In genomic region chr6:53280207-53280606, GRCh38 we compare ENCODE assay signal across 27 cellular contexts.
DNase-seq lines count a peak whose midpoint lies in the region; ATAC-seq, FAIRE-seq and TF ChIP-seq lines count a peak whose summit lies in the region.
"Had no signal": no experiment of that assay in that cellular context is flagged by ENCODE, and none has a peak within 500 bp of the region (broad histone marks: within the 10 kb centered on the region; RNA-seq: fewer than 3 reads in every experiment).

No MANE protein-coding gene starts in this region.

- H3K27me3 Mint-ChIP-seq in activated naive CD8-positive, alpha-beta T cell treated with anti-CD3 and anti-CD28 coated beads for 36 hours: no peaks in the 10 kb centered on the region
- no peaks in the 10 kb centered on the region for H3K27me3 Mint-ChIP-seq in activated naive CD8-positive, alpha-beta T cell treated with anti-CD3 and anti-CD28 coated beads, Interleukin-2, amount 50 U/mL, for 24 hours
- H3K27me3 Mint-ChIP-seq in stimulated activated memory B cell treated with anti-CD40 and anti-IgM and Interleukin-4, amounts not matched to agents 10 μg/mL and 1 μg/mL and 100 μg/mL, for 72 hours: no peaks in the 10 kb centered on the region
- H3K27me3 Mint-ChIP-seq in nephron progenitor cell (ENCODE audit: low read depth, poor library complexity): no peaks in the 10 kb centered on the region
- H3K27me3 Mint-ChIP-seq: naive thymus-derived CD8-positive, alpha-beta T cell had no signal

- no peaks in the 10 kb centered on the region; the same call in 1 of the 2 replicates for H3F3A ChIP-seq in OCI-LY1 (ENCODE audit: insufficient read depth, low read length)

- TF ChIP-seq CTCF in OCI-LY1 (IDR thresholded peaks at IDR 0.05; ENCODE audit: low read length) (no peak), nephron progenitor cell (IDR thresholded peaks at IDR 0.05) (no peak)

- H3K4me2 ChIP-seq in OCI-LY1 (ENCODE audit: low read length): no peak overlapping the region

- H3K9me3 ChIP-seq in OCI-LY1 (ENCODE audit: low read length): no peaks in the 10 kb centered on the region
- H3K9me3 ChIP-seq: gastrocnemius medialis, pancreas, Peyer's patch, SJSA1, thyroid gland had no signal

- ATAC-seq in activated naive CD8-positive, alpha-beta T cell treated with anti-CD3 and anti-CD28 coated beads, Interleukin-2, amount 50 U/mL, for 24 hours: no peak
- peak; percentile 59 for ATAC-seq in stimulated activated memory B cell treated with anti-CD40 and anti-IgM and Interleukin-4, amounts not matched to agents 10 μg/mL and 1 μg/mL and 100 μg/mL, for 72 hours
- ATAC-seq in HG02623 (IDR thresholded peaks at IDR 0.05; ENCODE audit: unreplicated experiment): no peak
- ATAC-seq: activated naive CD4-positive, alpha-beta T cell treated with anti-CD3 and anti-CD28 coated beads, Interleukin-2, amount 50 U/mL, for 72 hours; activated T-cell treated with anti-CD3 and anti-CD28 coated beads, Interleukin-2, amount 50 U/mL, for 72 hours; esophagus mucosa; gastrocnemius medialis; naive thymus-derived CD8-positive, alpha-beta T cell; pancreas; sciatic nerve had no signal

- H3K79me2 ChIP-seq in OCI-LY1 (ENCODE audit: insufficient read depth, low read length): no peaks in the 10 kb centered on the region

- no peaks in the 10 kb centered on the region for H3K9me3 Mint-ChIP-seq in activated naive CD8-positive, alpha-beta T cell treated with anti-CD3 and anti-CD28 coated beads for 36 hours
- no peaks in the 10 kb centered on the region for H3K9me3 Mint-ChIP-seq in activated naive CD8-positive, alpha-beta T cell treated with anti-CD3 and anti-CD28 coated beads, Interleukin-2, amount 50 U/mL, for 24 hours
- no peaks in the 10 kb centered on the region for H3K9me3 Mint-ChIP-seq in stimulated activated memory B cell treated with anti-CD40 and anti-IgM and Interleukin-4, amounts not matched to agents 10 μg/mL and 1 μg/mL and 100 μg/mL, for 72 hours
- no peaks in the 10 kb centered on the region for H3K9me3 Mint-ChIP-seq in nephron progenitor cell
- H3K9me3 Mint-ChIP-seq: activated naive CD4-positive, alpha-beta T cell treated with anti-CD3 and anti-CD28 coated beads, Interleukin-2, amount 50 U/mL, for 72 hours; activated T-cell treated with anti-CD3 and anti-CD28 coated beads, Interleukin-2, amount 50 U/mL, for 72 hours; naive thymus-derived CD8-positive, alpha-beta T cell had no signal

- H3K4me3 Mint-ChIP-seq in activated naive CD8-positive, alpha-beta T cell treated with anti-CD3 and anti-CD28 coated beads for 36 hours: no peak overlapping the region
- H3K4me3 Mint-ChIP-seq in activated naive CD8-positive, alpha-beta T cell treated with anti-CD3 and anti-CD28 coated beads, Interleukin-2, amount 50 U/mL, for 24 hours: no peak overlapping the region
- no peak overlapping the region for H3K4me3 Mint-ChIP-seq in stimulated activated memory B cell treated with anti-CD40 and anti-IgM and Interleukin-4, amounts not matched to agents 10 μg/mL and 1 μg/mL and 100 μg/mL, for 72 hours
- no peak overlapping the region for H3K4me3 Mint-ChIP-seq in nephron progenitor cell
- H3K4me3 Mint-ChIP-seq: activated T-cell treated with anti-CD3 and anti-CD28 coated beads, Interleukin-2, amount 50 U/mL, for 72 hours; naive thymus-derived CD8-positive, alpha-beta T cell had no signal

- peaks cover 25% of the 10 kb centered on the region for H3K4me1 ChIP-seq in OCI-LY1 (ENCODE audit: insufficient read depth, low read length, severe bottlenecking)
- H3K4me1 ChIP-seq: pancreas had no signal

- H2AFZ ChIP-seq in OCI-LY1 (ENCODE audit: low read length): no peak overlapping the region

- peak; percentile 21 for FAIRE-seq in GM19239 (lab: Jason Lieb, UNC)
- FAIRE-seq: pancreas had no signal

- peaks cover 69% of the 10 kb centered on the region for H3K36me3 ChIP-seq in OCI-LY1 (ENCODE audit: insufficient read depth, low read length)
- H3K36me3 ChIP-seq: gastrocnemius medialis, pancreas, thyroid gland had no signal

- H4K20me1 ChIP-seq in OCI-LY1 (ENCODE audit: insufficient read depth, low read length): no peaks in the 10 kb centered on the region

- no peaks in the 10 kb centered on the region for H3K27me3 ChIP-seq in OCI-LY1 (ENCODE audit: insufficient read depth, low read length)
- H3K27me3 ChIP-seq: gastrocnemius medialis, pancreas, Peyer's patch, SJSA1, thyroid gland had no signal

- DNase-seq in activated naive CD8-positive, alpha-beta T cell treated with anti-CD3 and anti-CD28 coated beads for 36 hours: no peak
- no peak for DNase-seq in activated naive CD8-positive, alpha-beta T cell treated with anti-CD3 and anti-CD28 coated beads, Interleukin-2, amount 50 U/mL, for 24 hours
- DNase-seq in GM19239 (ENCODE audit: insufficient read length, low spot score): no peak
- DNase-seq in RKO (ENCODE audit: low spot score): no peak
- no peak for DNase-seq in nephron progenitor cell
- DNase-seq: activated CD8-positive, alpha-beta memory T cell treated with anti-CD3 and anti-CD28 coated beads for 24 hours; activated T-cell treated with anti-CD3 and anti-CD28 coated beads, Interleukin-2, amount 50 U/mL, for 72 hours; cerebellar nuclear complex; effector CD4-positive, alpha-beta T cell; gastrocnemius medialis; H7; KG1; naive thymus-derived CD8-positive, alpha-beta T cell; NCI-H1092; NCI-H2107; NCI-H526; pancreas; Peyer's patch; T-helper 2 cell; thyroid gland had no signal

- peaks cover 48% of the 10 kb centered on the region for H3K36me3 Mint-ChIP-seq in activated naive CD8-positive, alpha-beta T cell treated with anti-CD3 and anti-CD28 coated beads for 36 hours
- peaks cover 47% of the 10 kb centered on the region for H3K36me3 Mint-ChIP-seq in activated naive CD8-positive, alpha-beta T cell treated with anti-CD3 and anti-CD28 coated beads, Interleukin-2, amount 50 U/mL, for 24 hours (ENCODE audit: low read depth)
- peaks cover 44% of the 10 kb centered on the region for H3K36me3 Mint-ChIP-seq in stimulated activated memory B cell treated with anti-CD40 and anti-IgM and Interleukin-4, amounts not matched to agents 10 μg/mL and 1 μg/mL and 100 μg/mL, for 72 hours
- peaks cover 80% of the 10 kb centered on the region for H3K36me3 Mint-ChIP-seq in nephron progenitor cell (ENCODE audit: low read depth)

- no peaks in the 10 kb centered on the region for H3K9me2 ChIP-seq in OCI-LY1 (ENCODE audit: low read depth, low read length)

- peak overlapping the region; percentile 43 for H3K27ac ChIP-seq in OCI-LY1 (ENCODE audit: low read depth, low read length, poor library complexity, severe bottlenecking)
- H3K27ac ChIP-seq: pancreas, Peyer's patch, SJSA1 had no signal

- peaks cover 18% of the 10 kb centered on the region for H3K4me1 Mint-ChIP-seq in activated naive CD8-positive, alpha-beta T cell treated with anti-CD3 and anti-CD28 coated beads for 36 hours
- H3K4me1 Mint-ChIP-seq in activated naive CD8-positive, alpha-beta T cell treated with anti-CD3 and anti-CD28 coated beads, Interleukin-2, amount 50 U/mL, for 24 hours: peaks cover 48% of the 10 kb centered on the region
- peaks cover 75% of the 10 kb centered on the region for H3K4me1 Mint-ChIP-seq in stimulated activated memory B cell treated with anti-CD40 and anti-IgM and Interleukin-4, amounts not matched to agents 10 μg/mL and 1 μg/mL and 100 μg/mL, for 72 hours
- H3K4me1 Mint-ChIP-seq in nephron progenitor cell: peaks cover 40% of the 10 kb centered on the region

- H3K27ac Mint-ChIP-seq in activated naive CD8-positive, alpha-beta T cell treated with anti-CD3 and anti-CD28 coated beads for 36 hours: peak overlapping the region; percentile 20
- no peak overlapping the region for H3K27ac Mint-ChIP-seq in activated naive CD8-positive, alpha-beta T cell treated with anti-CD3 and anti-CD28 coated beads, Interleukin-2, amount 50 U/mL, for 24 hours
- peak overlapping the region; percentile 74 for H3K27ac Mint-ChIP-seq in stimulated activated memory B cell treated with anti-CD40 and anti-IgM and Interleukin-4, amounts not matched to agents 10 μg/mL and 1 μg/mL and 100 μg/mL, for 72 hours
- no peak overlapping the region for H3K27ac Mint-ChIP-seq in nephron progenitor cell
- H3K27ac Mint-ChIP-seq: activated naive CD4-positive, alpha-beta T cell treated with anti-CD3 and anti-CD28 coated beads, Interleukin-2, amount 50 U/mL, for 72 hours had no signal

- no peak overlapping the region for H3K9ac ChIP-seq in OCI-LY1 (ENCODE audit: low read length)

- H3K4me3 ChIP-seq in OCI-LY1 (ENCODE audit: low read depth, low read length, poor library complexity, severe bottlenecking): no peak overlapping the region
- H3K4me3 ChIP-seq: gastrocnemius medialis, pancreas, Peyer's patch, SJSA1, thyroid gland had no signal

Comparison
In these comparisons a context has a peak if more than half of its experiments do, and no peak if none do; other contexts are left out.
1. H3K27ac Mint-ChIP-seq: peak in activated naive CD8-positive, alpha-beta T cell treated with anti-CD3 and anti-CD28 coated beads for 36 hours (single experiment) and stimulated activated memory B cell treated with anti-CD40 and anti-IgM and Interleukin-4, amounts not matched to agents 10 μg/mL and 1 μg/mL and 100 μg/mL, for 72 hours (single experiment); none in activated naive CD8-positive, alpha-beta T cell treated with anti-CD3 and anti-CD28 coated beads, Interleukin-2, amount 50 U/mL, for 24 hours (single experiment) and nephron progenitor cell (single experiment).